In genomic region chr18:11908182-11909080, GRCh38 we compare ENCODE assay signal across 8 cellular contexts. TPM values are rescaled to one million over a fixed set of nuclear protein-coding genes. Genes with fewer than 3 reads are reported as not detected.
DNase-seq lines count a peak whose midpoint lies in the region; ATAC-seq and TF ChIP-seq lines count a peak whose summit lies in the region.

Gene MPPE1, minus strand, starts transcription at chr18:11908317. Its CDS starts 11,053 bp downstream, at chr18:11897264.

- H3K27ac Mint-ChIP-seq in natural killer cell, result peak within 1 kb of the TSS; percentile 91 to 96

- peak within 1 kb of the TSS; percentile 84 for H3K4me2 ChIP-seq in fibroblast of lung (ENCODE audit: extremely low read depth, insufficient read depth, low read length)

- H3K4me1 ChIP-seq in fibroblast of lung (ENCODE audit: control insufficient read depth, extremely low read depth, insufficient read depth, low read length), result peaks cover 5% of the 10 kb centered on the region

- peaks cover 14 to 35% of the 10 kb centered on the region in 2 donors for H3K4me1 Mint-ChIP-seq in natural killer cell

- peak within 1 kb of the TSS; percentile 96 for H3K27ac ChIP-seq in fibroblast of lung (ENCODE audit: insufficient read depth, low read length)

- TF ChIP-seq CTCF in fibroblast of lung (conservative IDR thresholded peaks at IDR 0.05 in 1 of 2, IDR thresholded peaks at IDR 0.05 in 1 of 2; ENCODE audit: low read depth in 1 of 2, low read length in 2 of 2) (no peak), natural killer cell (IDR thresholded peaks at IDR 0.05) (no peak)

- peaks cover 5% of the 10 kb centered on the region for H3K36me3 Mint-ChIP-seq in natural killer cell

- H4K20me1 ChIP-seq in fibroblast of lung (ENCODE audit: control insufficient read depth, extremely low read depth, insufficient read depth, low read length), result no peaks in the 10 kb centered on the region

- H3K4me3 Mint-ChIP-seq in natural killer cell, result peak within 1 kb of the TSS; percentile 94

- no peaks in the 10 kb centered on the region for H3K27me3 ChIP-seq in fibroblast of lung (ENCODE audit: control insufficient read depth, insufficient read depth, low read length)

- H3K9me3 ChIP-seq in fibroblast of lung (ENCODE audit: control insufficient read depth, insufficient read depth, low read depth, low read length), result no peaks in the 10 kb centered on the region

- peak; percentile 88 for ATAC-seq in GM21717 (IDR thresholded peaks at IDR 0.05; ENCODE audit: unreplicated experiment)
- peak; percentile 90 to 95 (median 91) for ATAC-seq in natural killer cell

- no peaks in the 10 kb centered on the region for H3K9me3 Mint-ChIP-seq in natural killer cell

- peak within 1 kb of the TSS; percentile 98 for H3K9ac ChIP-seq in fibroblast of lung (ENCODE audit: insufficient read depth, low read length)

- H3K36me3 ChIP-seq in fibroblast of lung (ENCODE audit: control insufficient read depth, insufficient read depth, low read length), result no peaks in the 10 kb centered on the region

- H2AFZ ChIP-seq in fibroblast of lung (ENCODE audit: low read length), result peak within 1 kb of the TSS; percentile 90

- H3K4me3 ChIP-seq in fibroblast of lung (replicated peaks in 1 of 4; ENCODE audit: control extremely low read depth in 1 of 4, insufficient read depth in 1 of 4, low read depth in 3 of 4, low read length in 4 of 4), result peak within 1 kb of the TSS; percentile 66 to 98 (median 83)

- H3K79me2 ChIP-seq in fibroblast of lung (ENCODE audit: control insufficient read depth, insufficient read depth, low read length), result peaks cover 4% of the 10 kb centered on the region

- no peaks in the 10 kb centered on the region for H3K27me3 Mint-ChIP-seq in natural killer cell (ENCODE audit: low read depth in 2 of 2)

- intact Hi-C loops in natural killer cell (cut with micrococcal nuclease), result loop anchor here (1.0 to 5.0 kb wide), 2 partner anchors 58 to 1996 kb away; partner anchors contain the start of gene VAPA

- DNase-seq in DMS79 (lab: John Stamatoyannopoulos, UW) (peak; percentile 69), KG1 (lab: John Stamatoyannopoulos, UW) (peak; percentile 71), RPMI8226 (peak; percentile 95), fibroblast of lung (ENCODE audit: low read depth in 2 of 2) (peak; percentile 85 to 88), natural killer cell (peak; percentile 87)
- DNase-seq in activated T-helper 1 cell treated with anti-CD3 and anti-CD28 coated beads, Interleukin-2, amount 50 U/mL, for 16 hours (ENCODE audit: low read depth in 1 of 2, low spot score in 1 of 2), result peak; percentile 70 to 75
- DNase-seq in stimulated activated naive CD4-positive, alpha-beta T cell treated with Interleukin-2 at 50 U/mL for 16 hours (lab: John Stamatoyannopoulos, UW), result peak; percentile 82

RNA-seq across cellular contexts. Expression of gene MPPE1, which starts in this region (rescaled TPM):
- 29.7 and 32.1 TPM in 2 replicates for total RNA-seq in fibroblast of lung
- 16.5 and 23.3 TPM in 2 replicates for polyA plus RNA-seq in fibroblast of lung
- polyA plus RNA-seq in fibroblast of lung (2012), result 15.1 and 19.0 TPM in 2 replicates
- 2.5 and 18.7 TPM in 2 replicates for polyA minus RNA-seq in fibroblast of lung (ENCODE audit: low replicate concordance)
- total RNA-seq in natural killer cell, result 100 to 1,000 TPM in 2 of 3 donors, 10 to 100 TPM in 1; 98.3 to 110 (median 105) TPM

Comparison
In these comparisons a context has a peak if more than half of its experiments do, and no peak if none do; other contexts are left out.
1. Peak in every context shown above with its lines: DNase-seq, ATAC-seq, H3K4me3 ChIP-seq and H3K27ac ChIP-seq.